In the genomic region with DNA sequence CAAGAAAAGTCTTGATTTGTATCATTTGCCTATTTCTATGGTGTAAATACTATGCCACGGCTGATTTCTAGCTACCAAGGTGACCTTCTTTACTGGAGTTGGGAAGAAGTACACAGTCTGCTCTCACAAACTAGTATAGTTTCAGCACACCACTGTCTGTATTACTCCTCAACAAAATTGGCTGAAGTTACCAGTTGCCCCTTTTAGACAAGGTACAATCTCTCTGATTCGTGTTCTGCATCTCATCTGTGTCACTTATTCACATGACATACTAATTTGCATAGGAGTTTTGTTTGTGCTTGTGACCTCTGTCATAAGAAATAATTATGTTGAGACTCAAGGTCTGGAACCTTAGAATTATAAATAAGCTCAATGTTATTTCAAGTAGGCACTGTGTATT, we compare ENCODE assay signal across 34 cellular contexts.
"Had no signal": no experiment of that assay in that cellular context is flagged by ENCODE, and none has a peak within 500 bp of the region (broad histone marks: within the 10 kb centered on the region; RNA-seq: fewer than 3 reads in every experiment).

No MANE protein-coding gene starts in this region.

- DNase-seq: Karpas-422, Kasumi-1, MG63, MV-4-11, NCI-H1048, NCI-H1092, NCI-H1092 treated with DMSO at 0.1 percent for 48 hours, NCI-H1105, NCI-H1105 treated with DMSO at 0.1 percent for 48 hours, NCI-H1417, NCI-H1417 treated with DMSO at 0.1 percent for 48 hours, NCI-H1436, NCI-H1436 treated with DMSO at 0.1 percent for 48 hours, NCI-H146, NCI-H1694, NCI-H1694 treated with DMSO at 0.1 percent for 48 hours, NCI-H187, NCI-H187 treated with DMSO at 0.1 percent for 48 hours, NCI-H1930, NCI-H2029, NCI-H2029 treated with DMSO at 0.1 percent for 48 hours, NCI-H2081, NCI-H2081 treated with DMSO at 0.1 percent for 48 hours, NCI-H2107, NCI-H2171, NCI-H2171 treated with DMSO at 0.1 percent for 48 hours, NCI-H2227 treated with DMSO at 0.1 percent for 48 hours, NCI-H226, NCI-H345, NCI-H446, NCI-H446 treated with DMSO at 0.1 percent for 48 hours, NCI-H510A, NCI-H510A treated with DMSO at 0.1 percent for 48 hours had no signal

- H3K9ac ChIP-seq: KMS-11 had no signal

- H3K9me3 ChIP-seq: MG63 had no signal

- H3K4me3 ChIP-seq: MG63 had no signal

- H3K4me2 ChIP-seq: KMS-11 had no signal

- H3K36me3 ChIP-seq: MG63 had no signal

- H3K27ac ChIP-seq: KMS-11 had no signal

- H3K27me3 ChIP-seq: MG63 had no signal
